8 cellular contexts compared by ENCODE assay signal in genomic region chr1:18597159-18598042, GRCh38. TPM values are rescaled to one million over a fixed set of nuclear protein-coding genes. Genes with fewer than 3 reads are reported as not detected.
A peak's percentile ranks its signal among the peaks of the same experiment; 100 is the strongest.
DNase-seq lines count a peak whose midpoint lies in the region; ATAC-seq and TF ChIP-seq lines count a peak whose summit lies in the region.

No MANE protein-coding gene starts in this region.

- H3K4me1 Mint-ChIP-seq in Calu3 (ENCODE audit: low read depth, unreplicated experiment) (no peaks in the 10 kb centered on the region), immature natural killer cell (no peaks in the 10 kb centered on the region)

- no peak overlapping the region for H3K4me3 Mint-ChIP-seq in Calu3 (ENCODE audit: low read depth, unreplicated experiment)
- H3K4me3 Mint-ChIP-seq in immature natural killer cell = no peak overlapping the region

- H3K9me3 Mint-ChIP-seq in Calu3 (ENCODE audit: low read depth, unreplicated experiment) (no peaks in the 10 kb centered on the region), immature natural killer cell (no peaks in the 10 kb centered on the region)

- ATAC-seq in GM18867 (IDR thresholded peaks at IDR 0.05; ENCODE audit: unreplicated experiment) = no peak
- no peak for ATAC-seq in GM21381 (IDR thresholded peaks at IDR 0.05; ENCODE audit: unreplicated experiment)

- CTCF ChIA-PET in Calu3 (lab: Charles Lee) = interaction anchor here (0.6 to 2.0 kb wide), 9 partner anchors 21 to 711 kb away, joined by 3 to 9 read pairs (median 6); no protein-coding TSS in a partner anchor

- H3K4me3 ChIP-seq in astrocyte of the cerebellum (ENCODE audit: low read depth, low read length) = no peak overlapping the region

- TF ChIP-seq CTCF in Calu3 (IDR thresholded peaks at IDR 0.05; ENCODE audit: unreplicated experiment) (peak; percentile 88), astrocyte of the cerebellum (IDR thresholded peaks at IDR 0.05; ENCODE audit: low read depth, low read length, missing control alignments) (peak; percentile 96)

- peaks cover 37% of the 10 kb centered on the region for H3K27me3 Mint-ChIP-seq in Calu3 (ENCODE audit: unreplicated experiment)
- H3K27me3 Mint-ChIP-seq in immature natural killer cell (ENCODE audit: low read depth in 3 of 3) = peaks cover 1 to 22% (median 2%) of the 10 kb centered on the region in 3 donors

- TF ChIP-seq RAD21 in Ishikawa (IDR thresholded peaks at IDR 0.05; ENCODE audit: low read depth) = peak; percentile 97

- intact Hi-C loops in Calu3 (cut with micrococcal nuclease; ENCODE audit: unreplicated experiment) = loop anchor here (1.0 to 5.0 kb wide), 2 partner anchors 85 to 223 kb away; no protein-coding TSS in a partner anchor

- peak; percentile 62 for DNase-seq in Calu3
- DNase-seq in T-helper 9 cell = peak; percentile 22
- DNase-seq in astrocyte of the cerebellum (ENCODE audit: low read depth) = peak; percentile 5
- DNase-seq in immature natural killer cell = peak; percentile 21 to 29 (median 21)
- DNase-seq in stimulated activated CD4-positive, alpha-beta T cell treated with anti-CD3 and anti-CD28 coated beads, Interleukin-1b, Interleukin-23, amount 100 ng/mL, for 24 hours (ENCODE audit: low read depth in 4 of 4, low spot score in 1 of 4) = peak; percentile 26 to 47 (median 36)

- H3K36me3 Mint-ChIP-seq in Calu3 (ENCODE audit: insufficient read depth, unreplicated experiment) (no peaks in the 10 kb centered on the region), immature natural killer cell (no peaks in the 10 kb centered on the region)

- H3K27ac Mint-ChIP-seq in Calu3 (ENCODE audit: unreplicated experiment) (no peak overlapping the region), immature natural killer cell (no peak overlapping the region)

- no peak for TF ChIP-seq EP300 in Ishikawa (IDR thresholded peaks at IDR 0.05; ENCODE audit: borderline replicate concordance)

- no TSS peak for BruUV-seq in Calu3 (replicated peaks; lab: Mats Ljungman, UMichigan)

- in situ Hi-C loops in astrocyte of the cerebellum (cut with HindIII; ENCODE audit: low sequenced_read_pairs) = loop anchor here (25.0 kb wide), 1 partner anchor 240 kb away; no protein-coding TSS in a partner anchor

TF ChIP-seq in Ishikawa, 13 proteins besides CTCF, POLR2A, EP300 and RAD21:
- TF ChIP-seq TAF1 (IDR thresholded peaks at IDR 0.05; ENCODE audit: low read depth) = no peak
- TF ChIP-seq CEBPB (IDR thresholded peaks at IDR 0.05) = peak; percentile 18; the same call in 1 of the 2 replicates

RNA-seq across cellular contexts. Expression of gene PAX7, which starts 33.2 kb away (rescaled TPM):
- not detected in 2 replicates for total RNA-seq in Calu3 (2022)
- polyA plus RNA-seq in immature natural killer cell = not detected

Comparison
In these comparisons a context has a peak if more than half of its experiments do, and no peak if none do; other contexts are left out.
1. DNase-seq: peak in every context shown above with its lines; median percentile 62 in Calu3; 36 in stimulated activated CD4-positive, alpha-beta T cell treated with anti-CD3 and anti-CD28 coated beads, Interleukin-1b, Interleukin-23, amount 100 ng/mL, for 24 hours; 22 in T-helper 9 cell; 21 in immature natural killer cell; 5 in astrocyte of the cerebellum.